In the genomic region with DNA sequence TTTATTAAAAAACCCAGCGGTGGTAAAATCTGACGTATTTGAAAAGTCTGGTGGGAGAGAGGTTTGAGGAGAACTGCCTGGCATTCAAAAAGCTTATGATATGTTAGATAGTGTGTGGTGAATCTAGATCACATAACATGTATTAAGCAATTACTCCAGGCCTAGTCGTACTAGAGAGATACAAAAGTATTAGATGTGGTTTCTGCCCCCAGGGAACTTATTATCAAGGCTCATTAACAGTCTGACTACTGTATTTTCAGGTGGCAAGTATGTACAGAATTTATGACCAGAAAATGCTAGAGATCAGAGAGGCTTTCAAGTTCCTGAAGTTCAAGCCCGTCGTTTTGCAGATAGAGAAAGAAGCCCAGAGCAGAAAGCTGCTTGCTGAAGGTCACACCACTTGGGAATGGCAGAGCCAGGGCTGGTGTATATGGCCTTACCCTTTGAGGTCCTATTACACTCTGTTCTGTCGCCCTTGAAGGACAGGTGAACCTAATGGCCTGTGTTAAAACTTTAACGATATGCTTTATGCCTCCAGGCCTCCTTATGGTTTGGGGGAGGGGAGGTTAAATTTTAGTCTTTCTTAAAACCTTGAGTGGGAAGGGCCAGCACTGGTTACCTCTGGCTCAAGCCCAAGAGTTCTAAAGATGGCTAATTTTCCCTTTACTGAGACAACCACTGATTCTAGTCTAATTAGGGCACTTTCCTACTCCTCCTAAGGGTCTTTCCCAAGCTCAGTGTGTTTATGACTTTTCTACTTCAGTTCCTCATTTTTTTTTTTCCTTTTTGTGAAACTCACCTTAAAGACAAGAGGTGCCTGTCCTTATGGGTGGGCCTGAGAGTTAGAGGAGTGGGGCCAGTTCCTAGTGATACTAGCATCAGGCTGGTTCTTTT, we compare ENCODE assay signal across 19 cellular contexts. TPM values are rescaled to one million over a fixed set of nuclear protein-coding genes. Genes with fewer than 3 reads are reported as not detected.
DNase-seq lines count a peak whose midpoint lies in the region; ATAC-seq and TF ChIP-seq lines count a peak whose summit lies in the region.
"Had no signal": no experiment of that assay in that cellular context is flagged by ENCODE, and none has a peak within 500 bp of the region (broad histone marks: within the 10 kb centered on the region; RNA-seq: fewer than 3 reads in every experiment).

No MANE protein-coding gene starts in this region.

- in situ Hi-C loops in SK-MEL-5 (cut with HindIII; ENCODE audit: low pct_unique_long_range_greater_than_20kb, low sequenced_read_pairs) = no loop called here

- no peak for TF ChIP-seq CTCF in nephron progenitor cell (IDR thresholded peaks at IDR 0.05)
- TF ChIP-seq CTCF in endothelial cell (IDR thresholded peaks at IDR 0.05; ENCODE audit: unreplicated experiment) = no peak
- TF ChIP-seq CTCF in chondrocyte (IDR thresholded peaks at IDR 0.05) = no peak

- no peaks in the 10 kb centered on the region for H3K9me3 Mint-ChIP-seq in nephron progenitor cell
- H3K9me3 Mint-ChIP-seq in endothelial cell (ENCODE audit: unreplicated experiment) = no peaks in the 10 kb centered on the region
- no peaks in the 10 kb centered on the region for H3K9me3 Mint-ChIP-seq in chondrocyte (ENCODE audit: low read depth)
- H3K9me3 Mint-ChIP-seq: activated naive CD4-positive, alpha-beta T cell treated with anti-CD3 and anti-CD28 coated beads, Interleukin-2, amount 50 U/mL, for 72 hours; CD14-positive monocyte had no signal

- no peak overlapping the region for H3K4me3 ChIP-seq in right cardiac atrium (ENCODE audit: low read length)
- H3K4me3 ChIP-seq: sigmoid colon, thoracic aorta had no signal

- ATAC-seq in right cardiac atrium = no peak
- ATAC-seq in Right ventricle myocardium superior (ENCODE audit: poor library complexity) = no peak
- ATAC-seq in HG02840 (IDR thresholded peaks at IDR 0.05; ENCODE audit: low FRiP score, unreplicated experiment) = no peak
- ATAC-seq: activated CD4-positive, alpha-beta T cell treated with anti-CD3 and anti-CD28 coated beads for 36 hours; activated naive CD4-positive, alpha-beta T cell treated with anti-CD3 and anti-CD28 coated beads, Interleukin-2, amount 50 U/mL, for 72 hours; left lobe of liver had no signal

- no peak for DNase-seq in right cardiac atrium
- DNase-seq in Right ventricle myocardium superior = no peak
- peak; percentile 50 for DNase-seq in SK-MEL-5 (ENCODE audit: low read depth, low spot score)
- DNase-seq in nephron progenitor cell = no peak
- no peak for DNase-seq in iPS-NIHi7 (ENCODE audit: extremely low spot score)
- no peak for DNase-seq in endothelial cell (ENCODE audit: low spot score)
- DNase-seq in chondrocyte (ENCODE audit: low spot score) = no peak
- DNase-seq: activated CD4-positive, alpha-beta T cell treated with anti-CD3 and anti-CD28 coated beads for 36 hours; cerebellar nuclear complex; effector CD8-positive, alpha-beta T cell; Karpas-422; NCI-H1105 treated with DMSO at 0.1 percent for 48 hours; NCI-H748 treated with DMSO at 0.1 percent for 48 hours; sigmoid colon had no signal

- 75% methylated on average over 7 of the region's 7 CpGs for WGBS in right cardiac atrium

- no peaks in the 10 kb centered on the region for H3K27me3 ChIP-seq in right cardiac atrium (ENCODE audit: control insufficient read depth, insufficient read depth)
- H3K27me3 ChIP-seq: sigmoid colon had no signal

- no peaks in the 10 kb centered on the region for H3K27me3 Mint-ChIP-seq in nephron progenitor cell (ENCODE audit: low read depth, poor library complexity)
- no peaks in the 10 kb centered on the region for H3K27me3 Mint-ChIP-seq in endothelial cell (ENCODE audit: unreplicated experiment)
- H3K27me3 Mint-ChIP-seq in chondrocyte (ENCODE audit: low read depth) = no peaks in the 10 kb centered on the region
- H3K27me3 Mint-ChIP-seq: activated CD4-positive, alpha-beta T cell treated with anti-CD3 and anti-CD28 coated beads for 36 hours had no signal

- intact Hi-C loops in right cardiac atrium (cut with DNase I) (no loop called here), Right ventricle myocardium superior (cut with DNase I) (no loop called here)

- H3K27ac Mint-ChIP-seq in nephron progenitor cell = peak overlapping the region; percentile 27
- no peak overlapping the region for H3K27ac Mint-ChIP-seq in endothelial cell (ENCODE audit: unreplicated experiment)
- no peak overlapping the region for H3K27ac Mint-ChIP-seq in chondrocyte (ENCODE audit: unreplicated experiment)
- H3K27ac Mint-ChIP-seq: activated CD4-positive, alpha-beta T cell treated with anti-CD3 and anti-CD28 coated beads for 36 hours; activated naive CD4-positive, alpha-beta T cell treated with anti-CD3 and anti-CD28 coated beads, Interleukin-2, amount 50 U/mL, for 72 hours had no signal

- H3K4me1 Mint-ChIP-seq in nephron progenitor cell = peaks cover 18% of the 10 kb centered on the region
- no peaks in the 10 kb centered on the region for H3K4me1 Mint-ChIP-seq in endothelial cell (ENCODE audit: unreplicated experiment)
- H3K4me1 Mint-ChIP-seq in chondrocyte (ENCODE audit: low read depth) = peaks cover 11% of the 10 kb centered on the region

- no peaks in the 10 kb centered on the region for H3K9me3 ChIP-seq in right cardiac atrium (ENCODE audit: control insufficient read depth, low read length)
- H3K9me3 ChIP-seq: sigmoid colon, thoracic aorta had no signal

- H3K4me1 ChIP-seq in right cardiac atrium (ENCODE audit: control insufficient read depth, insufficient read depth, low read length) = peaks cover 3% of the 10 kb centered on the region

- H3K36me3 Mint-ChIP-seq in nephron progenitor cell (ENCODE audit: low read depth) (peaks cover 26% of the 10 kb centered on the region), endothelial cell (ENCODE audit: low read depth, unreplicated experiment) (no peaks in the 10 kb centered on the region), chondrocyte (ENCODE audit: low read depth) (no peaks in the 10 kb centered on the region)
- H3K36me3 Mint-ChIP-seq: activated naive CD4-positive, alpha-beta T cell treated with anti-CD3 and anti-CD28 coated beads, Interleukin-2, amount 50 U/mL, for 72 hours had no signal

- H3K27ac ChIP-seq in right cardiac atrium (ENCODE audit: low read length) = peak overlapping the region; percentile 37

- H3K4me3 Mint-ChIP-seq in nephron progenitor cell = no peak overlapping the region
- no peak overlapping the region for H3K4me3 Mint-ChIP-seq in endothelial cell (ENCODE audit: unreplicated experiment)
- H3K4me3 Mint-ChIP-seq in chondrocyte (ENCODE audit: unreplicated experiment) = no peak overlapping the region
- H3K4me3 Mint-ChIP-seq: activated CD4-positive, alpha-beta T cell treated with anti-CD3 and anti-CD28 coated beads for 36 hours; CD14-positive monocyte had no signal

RNA-seq across cellular contexts. Expression of gene TMEM164, which starts 19.9 kb away (rescaled TPM):
- 10 to 100 TPM; 29.7 to 37.5 (median 34.3) TPM for total RNA-seq in right cardiac atrium
- polyA plus RNA-seq in right cardiac atrium = 17.6 TPM
- 47.1 TPM for total RNA-seq in Right ventricle myocardium superior
- total RNA-seq in SK-MEL-5 (2014; rRNA removed; shearing (Covaris generic)) = 19.5 and 20.4 TPM in 2 replicates
- 30.7 and 39.1 TPM in 2 replicates for polyA plus RNA-seq in SK-MEL-5 (2015; cell fraction: cytosol; rRNA removed)
- 21.7 and 27.6 TPM in 2 replicates for polyA plus RNA-seq in SK-MEL-5 (2015; cell fraction: nucleus; rRNA removed)
- total RNA-seq in endothelial cell (ENCODE audit: unreplicated experiment) = 18.7 TPM
- total RNA-seq in chondrocyte = 9.0 to 12.7 TPM (median 11.8 TPM) in 3 replicates
